Comparison of ENCODE assay signal across 1 cellular context in genomic region chr1:27436204-27437159, GRCh38.
TF ChIP-seq lines count a peak whose summit lies in the region.

No MANE protein-coding gene starts in this region.

TF ChIP-seq in IMR-90, 13 proteins besides CTCF, POLR2A, EP300 and RAD21:
- TF ChIP-seq SMC3 (IDR thresholded peaks at IDR 0.05; ENCODE audit: low read depth, low read length): no peak
- TF ChIP-seq RFX5 (IDR thresholded peaks at IDR 0.05; ENCODE audit: low read depth, low read length): no peak
- TF ChIP-seq BHLHE40 (IDR thresholded peaks at IDR 0.05; ENCODE audit: low read depth, low read length): no peak
- TF ChIP-seq CEBPB (IDR thresholded peaks at IDR 0.05; ENCODE audit: low read depth, low read length): peak; percentile 22; the same call in 1 of the 2 replicates
- TF ChIP-seq MAFK (IDR thresholded peaks at IDR 0.05; ENCODE audit: low read depth, low read length): no peak
TF ChIP-seq in IMR-90: peak in this region for 1.
